In the genomic region with DNA sequence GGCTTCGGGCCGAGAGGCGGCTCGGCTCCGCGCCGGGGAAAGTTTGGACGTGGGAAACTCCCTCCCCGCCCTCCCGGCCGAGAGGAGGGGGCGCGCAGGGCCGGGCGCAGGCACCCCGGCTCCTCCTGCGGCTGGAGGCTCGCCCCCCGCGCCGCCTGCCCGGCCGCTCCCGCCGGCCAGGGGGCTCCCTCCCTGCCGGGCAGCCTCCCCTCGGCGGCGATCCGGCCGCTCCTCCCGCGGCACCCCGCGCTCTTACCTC, we compare ENCODE assay signal across 9 cellular contexts. TPM values are rescaled to one million over a fixed set of nuclear protein-coding genes. Genes with fewer than 3 reads are reported as not detected.
DNase-seq lines count a peak whose midpoint lies in the region; ATAC-seq and TF ChIP-seq lines count a peak whose summit lies in the region.
"Had no signal": no experiment of that assay in that cellular context is flagged by ENCODE, and none has a peak within 500 bp of the region (broad histone marks: within the 10 kb centered on the region; RNA-seq: fewer than 3 reads in every experiment).

No MANE protein-coding gene starts in this region.

- in situ Hi-C loops in IMR-90 (cut with MboI; ENCODE audit: low sequenced_read_pairs) = no loop called here

- no peaks in the 10 kb centered on the region for H3K79me1 ChIP-seq in IMR-90 (ENCODE audit: low read depth in 1 of 2, low read length in 2 of 2)

- no peak overlapping the region for H2BK20ac ChIP-seq in IMR-90 (ENCODE audit: low read depth, low read length)

- BruUV-seq in IMR-90 (replicated peaks; lab: Mats Ljungman, UMichigan) = no TSS peak

- no peak overlapping the region for H4K8ac ChIP-seq in IMR-90 (ENCODE audit: low read depth in 2 of 2, low read length in 2 of 2)

- no peak overlapping the region for H4K5ac ChIP-seq in IMR-90 (ENCODE audit: low read depth, low read length)

- ATAC-seq in IMR-90 (ENCODE audit: low read depth) = no peak

- H3K9me2 ChIP-seq in DOHH2 (replicated peaks; ENCODE audit: control insufficient read depth, low read length) = no peaks in the 10 kb centered on the region

- POLR2A ChIA-PET in IMR-90 (lab: Charles Lee; ENCODE audit: unreplicated experiment) = no interaction called here

- H3K4me1 ChIP-seq in DOHH2 (ENCODE audit: control insufficient read depth, low read length) (no peaks in the 10 kb centered on the region), IMR-90 (ENCODE audit: control insufficient read depth, insufficient read depth, low read length) (no peaks in the 10 kb centered on the region), esophagus squamous epithelium (peaks cover 15 to 56% (median 25%) of the 10 kb centered on the region in 3 donors), rectal smooth muscle tissue (ENCODE audit: control insufficient read depth, insufficient read depth, low read length) (no peaks in the 10 kb centered on the region)

- H3K27me3 ChIP-seq in DOHH2 (ENCODE audit: control insufficient read depth, low read length) = peaks cover 53% of the 10 kb centered on the region
- H3K27me3 ChIP-seq in IMR-90 (ENCODE audit: control insufficient read depth, insufficient read depth, low read length) = peaks cover 81% of the 10 kb centered on the region
- H3K27me3 ChIP-seq in esophagus squamous epithelium = peaks cover 6 to 100% (median 17%) of the 10 kb centered on the region in 4 donors
- H3K27me3 ChIP-seq in rectal smooth muscle tissue (ENCODE audit: control insufficient read depth, insufficient read depth, low read length) = peaks cover 46% of the 10 kb centered on the region

- no peaks in the 10 kb centered on the region for H3K79me2 ChIP-seq in DOHH2 (ENCODE audit: control insufficient read depth, low read length)

- H2AK9ac ChIP-seq in IMR-90 (replicated peaks; ENCODE audit: low read depth, low read length, poor library complexity) = no peak overlapping the region

- no peak overlapping the region for H2BK5ac ChIP-seq in IMR-90 (ENCODE audit: low read depth, low read length, poor library complexity, severe bottlenecking)

- no peaks in the 10 kb centered on the region for H3K9me1 ChIP-seq in IMR-90 (ENCODE audit: insufficient read depth, low read length)

- no peak overlapping the region for H2AK5ac ChIP-seq in IMR-90 (ENCODE audit: low read depth, low read length)

- intact Hi-C loops in IMR-90 (cut with micrococcal nuclease) = no loop called here
- intact Hi-C loops in esophagus squamous epithelium (cut with DNase I) = no loop called here

- 0% methylated on average over 13 of the region's 35 CpGs; no CpG with 5 or more reads in 1 of the 2 experiments for WGBS in IMR-90 (ENCODE audit: extremely low coverage in 2 of 2, insufficient read length in 1 of 2), 2 experiments
- no CpG with 5 or more reads among the region's 35 CpGs for WGBS in esophagus squamous epithelium, 2 donors

- H4K20me1 ChIP-seq in DOHH2 (ENCODE audit: control insufficient read depth, insufficient read depth, low read depth, low read length) (no peaks in the 10 kb centered on the region), IMR-90 (ENCODE audit: insufficient read depth, low read length) (no peaks in the 10 kb centered on the region)

- H3K14ac ChIP-seq in IMR-90 (replicated peaks; ENCODE audit: low read depth, low read length) = no peak overlapping the region

- H3K4ac ChIP-seq in IMR-90 (ENCODE audit: low read depth, low read length) = no peak overlapping the region

- H3K56ac ChIP-seq in IMR-90 (ENCODE audit: extremely low read depth, insufficient read depth, low read length) = no peak overlapping the region

- DNase-seq in IMR-90 (no peak), esophagus squamous epithelium (lab: John Stamatoyannopoulos, UW) (no peak), midbrain (lab: John Stamatoyannopoulos, UW) (no peak), medulla oblongata (ENCODE audit: extremely low spot score) (no peak), NCI-H1930 (lab: John Stamatoyannopoulos, UW) (no peak), NCI-H2196 (lab: John Stamatoyannopoulos, UW; ENCODE audit: unreplicated experiment) (no peak)
- DNase-seq: activated gamma-delta T cell had no signal

- H3K4me3 ChIP-seq in DOHH2 (ENCODE audit: low read length) (no peak overlapping the region), IMR-90 (ENCODE audit: insufficient read depth, low read depth, low read length) (peak overlapping the region; percentile 36; the same call in 1 of the 2 replicates), esophagus squamous epithelium (peak overlapping the region; percentile 30 to 71 (median 43)), rectal smooth muscle tissue (ENCODE audit: low read length) (peak overlapping the region; percentile 9)

- H3K23ac ChIP-seq in IMR-90 (ENCODE audit: low read depth, low read length) = no peak overlapping the region

- no peak overlapping the region for H2BK15ac ChIP-seq in IMR-90 (ENCODE audit: low read depth, low read length)

- H2AFZ ChIP-seq in IMR-90 (replicated peaks; ENCODE audit: low read length, poor library complexity) = no peak overlapping the region

- TF ChIP-seq POLR2A in IMR-90 (IDR thresholded peaks at IDR 0.05; ENCODE audit: low read depth, low read length) (no peak), esophagus squamous epithelium (IDR thresholded peaks at IDR 0.05) (no peak)

- no peaks in the 10 kb centered on the region for H3K36me3 ChIP-seq in DOHH2 (ENCODE audit: control insufficient read depth, low read length)
- H3K36me3 ChIP-seq in IMR-90 (ENCODE audit: control insufficient read depth, insufficient read depth, low read length) = no peaks in the 10 kb centered on the region
- H3K36me3 ChIP-seq in esophagus squamous epithelium = no peaks in the 10 kb centered on the region
- no peaks in the 10 kb centered on the region for H3K36me3 ChIP-seq in rectal smooth muscle tissue (ENCODE audit: control insufficient read depth, insufficient read depth, low read length)

- no peak overlapping the region for H3K18ac ChIP-seq in IMR-90 (ENCODE audit: low read depth, low read length)

- TF ChIP-seq RAD21 in IMR-90 (IDR thresholded peaks at IDR 0.05; ENCODE audit: low read length) = no peak

- no peak for TF ChIP-seq CTCF in DOHH2 (IDR thresholded peaks at IDR 0.05; ENCODE audit: low read depth, low read length, poor library complexity, severe bottlenecking)
- no peak for TF ChIP-seq CTCF in IMR-90 (conservative IDR thresholded peaks at IDR 0.05; ENCODE audit: low read depth, low read length)
- no peak for TF ChIP-seq CTCF in esophagus squamous epithelium (IDR thresholded peaks at IDR 0.05)

- dilution Hi-C loops in IMR-90 (cut with HindIII; ENCODE audit: low sequenced_read_pairs, unreplicated experiment) = no loop called here

- H3K4me2 ChIP-seq in DOHH2 (ENCODE audit: low read length) = peak overlapping the region; percentile 14; the same call in 1 of the 2 replicates
- H3K4me2 ChIP-seq in IMR-90 (ENCODE audit: low read depth, low read length) = no peak overlapping the region

- CTCF ChIA-PET in IMR-90 (lab: Yijun Ruan, JAX) = no interaction called here

- no peak overlapping the region for H3K27ac ChIP-seq in DOHH2 (ENCODE audit: low read depth, low read length)
- no peak overlapping the region for H3K27ac ChIP-seq in IMR-90 (ENCODE audit: insufficient read depth, low read length)
- H3K27ac ChIP-seq in esophagus squamous epithelium = no peak overlapping the region
- no peak overlapping the region for H3K27ac ChIP-seq in rectal smooth muscle tissue (ENCODE audit: low read depth, low read length)

- no peak overlapping the region for H2BK120ac ChIP-seq in IMR-90 (ENCODE audit: low read depth, low read length)

- H3K9ac ChIP-seq in IMR-90 (ENCODE audit: low read depth, low read length) (no peak overlapping the region), rectal smooth muscle tissue (ENCODE audit: low read length) (no peak overlapping the region)

- no peak overlapping the region for H4K91ac ChIP-seq in IMR-90 (ENCODE audit: insufficient read depth, low read depth, low read length)

- no peaks in the 10 kb centered on the region for H3F3A ChIP-seq in DOHH2 (ENCODE audit: control insufficient read depth, insufficient read depth)

- no peaks in the 10 kb centered on the region for H3K9me3 ChIP-seq in DOHH2 (ENCODE audit: control insufficient read depth, insufficient read depth, low read length)
- no peaks in the 10 kb centered on the region for H3K9me3 ChIP-seq in IMR-90 (ENCODE audit: control insufficient read depth, insufficient read depth, low read length)
- H3K9me3 ChIP-seq in esophagus squamous epithelium = no peaks in the 10 kb centered on the region

TF ChIP-seq in IMR-90, 13 proteins besides CTCF, POLR2A, EP300 and RAD21:
- TF ChIP-seq CEBPB (IDR thresholded peaks at IDR 0.05; ENCODE audit: low read depth, low read length) = no peak
- TF ChIP-seq BHLHE40 (IDR thresholded peaks at IDR 0.05; ENCODE audit: low read depth, low read length) = no peak
- TF ChIP-seq SMC3 (IDR thresholded peaks at IDR 0.05; ENCODE audit: low read depth, low read length) = no peak

RNA-seq across cellular contexts. Expression of a gene that starts 0.4 kb away (rescaled TPM):
- total RNA-seq in IMR-90 (2012; rRNA removed) = not detected in 2 replicates
- polyA plus RNA-seq in IMR-90 (2012; rRNA removed) = not detected in 2 replicates
- polyA plus RNA-seq in IMR-90 (2012; cell fraction: cytosol; rRNA removed) = not detected in 2 replicates
- not detected in 2 replicates for polyA plus RNA-seq in IMR-90 (2012; cell fraction: nucleus; rRNA removed; ENCODE audit: low replicate concordance)
- 1 to 10 TPM in 2 of 4 donors, under 1 TPM in 2; 0.11 to 2.3 (median 0.76) TPM for total RNA-seq in esophagus squamous epithelium
